Comparison of ENCODE assay signal across 26 cellular contexts in the genomic region with DNA sequence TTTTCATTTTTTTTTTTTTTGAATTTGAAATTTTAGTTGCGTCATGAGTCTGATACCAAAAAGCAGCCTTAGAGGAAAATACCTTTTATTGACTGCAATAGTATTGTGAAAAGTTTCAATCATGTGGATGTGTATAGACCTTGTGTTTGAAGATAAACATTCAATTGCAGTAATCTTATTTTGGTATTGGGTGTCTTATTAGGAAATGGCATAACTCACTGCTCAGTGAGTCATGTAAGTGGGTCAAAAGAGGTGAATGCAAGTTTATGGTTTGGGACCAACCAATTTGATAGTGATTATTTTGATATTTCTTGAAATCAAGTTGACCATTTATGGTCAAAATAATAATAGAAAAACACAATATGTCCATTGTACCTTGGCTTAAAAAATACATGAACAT.
"Had no signal": no experiment of that assay in that cellular context is flagged by ENCODE, and none has a peak within 500 bp of the region (broad histone marks: within the 10 kb centered on the region; RNA-seq: fewer than 3 reads in every experiment).

No MANE protein-coding gene starts in this region.

- H3K36me3 Mint-ChIP-seq: activated naive CD8-positive, alpha-beta T cell treated with anti-CD3 and anti-CD28 coated beads, Interleukin-2, amount 10 ng/mL, durations not matched to agents 7 days and 5 days; mesothelial cell of epicardium had no signal

- H3K27me3 ChIP-seq: body of pancreas, esophagus muscularis mucosa, gastrocnemius medialis, ovary, right atrium auricular region, upper lobe of right lung had no signal

- H3K36me3 ChIP-seq: esophagus muscularis mucosa, gastrocnemius medialis, left ventricle myocardium inferior, ovary, prostate gland, right atrium auricular region, upper lobe of right lung had no signal

- H3K9me3 ChIP-seq: body of pancreas, esophagus muscularis mucosa, gastrocnemius medialis, ovary, prostate gland, right atrium auricular region had no signal

- H3K27me3 Mint-ChIP-seq: activated naive CD8-positive, alpha-beta T cell treated with anti-CD3 and anti-CD28 coated beads, Interleukin-2, amount 10 ng/mL, durations not matched to agents 7 days and 5 days; natural killer cell treated with Interleukin-12 subunit alpha and Interleukin-12 subunit beta and Interleukin-15 and Interleukin-18, amount 100 ng/mL, for 72 hours; T-helper 17 cell had no signal

- H3K4me3 ChIP-seq: body of pancreas, esophagus muscularis mucosa, gastrocnemius medialis, left ventricle myocardium inferior, ovary, prostate gland, right atrium auricular region, upper lobe of right lung had no signal

- H3K4me1 ChIP-seq: body of pancreas, gastrocnemius medialis, left ventricle myocardium inferior, prostate gland, right atrium auricular region, upper lobe of right lung had no signal

- H3K4me3 Mint-ChIP-seq: activated naive CD8-positive, alpha-beta T cell treated with anti-CD3 and anti-CD28 coated beads, Interleukin-2, amount 10 ng/mL, durations not matched to agents 7 days and 5 days; activated T-cell treated with anti-CD3 and anti-CD28 coated beads, Interleukin-2, amount 50 U/mL, for 4 hours; mesothelial cell of epicardium; natural killer cell treated with Interleukin-12 subunit alpha and Interleukin-12 subunit beta and Interleukin-15 and Interleukin-18, amount 100 ng/mL, for 72 hours; T-helper 17 cell had no signal

- H3K4me1 Mint-ChIP-seq: activated naive CD8-positive, alpha-beta T cell treated with anti-CD3 and anti-CD28 coated beads, Interleukin-2, amount 10 ng/mL, durations not matched to agents 7 days and 5 days; mesothelial cell of epicardium; T-helper 17 cell had no signal

- H3K27ac ChIP-seq: body of pancreas, esophagus muscularis mucosa, gastrocnemius medialis, left ventricle myocardium inferior, ovary, prostate gland, right atrium auricular region, upper lobe of right lung had no signal

- H3K27ac Mint-ChIP-seq: activated naive CD8-positive, alpha-beta T cell treated with anti-CD3 and anti-CD28 coated beads, Interleukin-2, amount 10 ng/mL, durations not matched to agents 7 days and 5 days; mesothelial cell of epicardium; natural killer cell treated with Interleukin-12 subunit alpha and Interleukin-12 subunit beta and Interleukin-15 and Interleukin-18, amount 100 ng/mL, for 72 hours; T-helper 17 cell had no signal

- DNase-seq: activated CD4-positive, alpha-beta T cell treated with anti-CD3 and anti-CD28 coated beads for 4 hours; activated CD4-positive, alpha-beta T cell treated with anti-CD3 and anti-CD28 coated beads, Interleukin-2, amount 50 U/mL, for 48 hours; activated CD4-positive, CD25-positive, alpha-beta regulatory T cell; activated CD8-positive, alpha-beta memory T cell treated with anti-CD3 and anti-CD28 coated beads, Interleukin-2, amount 50 U/mL, for 48 hours; activated naive CD4-positive, alpha-beta T cell treated with Interleukin-2 at 50 U/mL for 16 hours; activated naive CD8-positive, alpha-beta T cell treated with anti-CD3 and anti-CD28 coated beads, Interleukin-2, amount 10 ng/mL, durations not matched to agents 7 days and 5 days; activated T-cell treated with anti-CD3 and anti-CD28 coated beads, Interleukin-2, amount 50 U/mL, for 4 hours; anterior cingulate cortex; body of pancreas; caudate nucleus; dermis blood vessel endothelial cell; effector CD8-positive, alpha-beta T cell; gastrocnemius medialis; hippocampal formation; left ventricle myocardium inferior; ovary; stimulated activated CD4-positive, alpha-beta T cell treated with anti-CD3 and anti-CD28 coated beads, Interleukin-4, amount 100 ng/mL, for 24 hours; stimulated activated naive CD4-positive, alpha-beta T cell treated with Interleukin-2 at 50 U/mL for 16 hours; SW 1271; T-helper 17 cell; upper lobe of right lung had no signal

- ATAC-seq: activated T-cell treated with anti-CD3 and anti-CD28 coated beads, Interleukin-2, amount 50 U/mL, for 4 hours; body of pancreas; gastrocnemius medialis; natural killer cell treated with Interleukin-12 subunit alpha and Interleukin-12 subunit beta and Interleukin-15 and Interleukin-18, amount 100 ng/mL, for 72 hours; T-helper 17 cell; upper lobe of right lung had no signal
